ENCODE assay signal across 10 cellular contexts in genomic region chr4:183838987-183839712, GRCh38.
DNase-seq lines count a peak whose midpoint lies in the region; ATAC-seq, FAIRE-seq and TF ChIP-seq lines count a peak whose summit lies in the region.
"Had no signal": no experiment of that assay in that cellular context is flagged by ENCODE, and none has a peak within 500 bp of the region (broad histone marks: within the 10 kb centered on the region; RNA-seq: fewer than 3 reads in every experiment).

No MANE protein-coding gene starts in this region.

- H3K4me1 ChIP-seq in keratinocyte (ENCODE audit: control insufficient read depth, extremely low read depth, insufficient read depth, low read length), result peaks cover 7% of the 10 kb centered on the region

- no peaks in the 10 kb centered on the region for H3K79me2 ChIP-seq in keratinocyte (ENCODE audit: control insufficient read depth, insufficient read depth, low read length)

- no peak overlapping the region for H3K4me2 ChIP-seq in keratinocyte (ENCODE audit: control insufficient read depth, extremely low read depth, insufficient read depth, low read depth, low read length)

- H3K27me3 Mint-ChIP-seq in activated naive CD8-positive, alpha-beta T cell treated with anti-CD3 and anti-CD28 coated beads for 36 hours, result peaks cover 4% of the 10 kb centered on the region

- in situ Hi-C loops in astrocyte of the cerebellum (cut with HindIII; ENCODE audit: low sequenced_read_pairs), result no loop called here

- no peak for DNase-seq in AG04450 (ENCODE audit: low read depth, low spot score)
- peak; percentile 14 for DNase-seq in Jurkat, Clone E6-1 (ENCODE audit: low read depth, low spot score)
- DNase-seq in astrocyte of the cerebellum (ENCODE audit: low read depth), result peak; percentile 5
- DNase-seq in keratinocyte (ENCODE audit: low read depth, low spot score), result no peak
- DNase-seq in stimulated activated naive CD4-positive, alpha-beta T cell treated with Interleukin-2 at 50 U/mL for 16 hours (lab: John Stamatoyannopoulos, UW), result no peak
- DNase-seq in activated naive CD8-positive, alpha-beta T cell treated with anti-CD3 and anti-CD28 coated beads for 36 hours, result no peak
- DNase-seq: ovary, stomach had no signal

- no peak for ATAC-seq in GM19452 (IDR thresholded peaks at IDR 0.05; ENCODE audit: unreplicated experiment)
- no peak for ATAC-seq in GM21723 (IDR thresholded peaks at IDR 0.05; ENCODE audit: unreplicated experiment)

- no peak overlapping the region for H3K4me3 Mint-ChIP-seq in activated naive CD8-positive, alpha-beta T cell treated with anti-CD3 and anti-CD28 coated beads for 36 hours

- no peaks in the 10 kb centered on the region for H3K36me3 ChIP-seq in keratinocyte (ENCODE audit: control insufficient read depth in 2 of 2, extremely low read depth in 1 of 2, insufficient read depth in 2 of 2, low read length in 2 of 2)
- H3K36me3 ChIP-seq: ovary, stomach had no signal

- H3K9me3 ChIP-seq in AG04450 (ENCODE audit: control insufficient read depth, insufficient read depth, low read length) (no peaks in the 10 kb centered on the region), keratinocyte (ENCODE audit: control insufficient read depth, low read depth, low read length) (no peaks in the 10 kb centered on the region)
- H3K9me3 ChIP-seq: ovary, stomach had no signal

- H3K4me1 Mint-ChIP-seq in activated naive CD8-positive, alpha-beta T cell treated with anti-CD3 and anti-CD28 coated beads for 36 hours, result no peaks in the 10 kb centered on the region

- H3K27ac ChIP-seq in AG04450 (ENCODE audit: low read depth, low read length), result no peak overlapping the region
- H3K27ac ChIP-seq in keratinocyte (ENCODE audit: control insufficient read depth, insufficient read depth, low read length), result no peak overlapping the region
- H3K27ac ChIP-seq: ovary, stomach had no signal

- TF ChIP-seq CTCF in AG04450 (IDR thresholded peaks at IDR 0.05; ENCODE audit: low read depth, low read length) (peak; percentile 25; the same call in 1 of the 2 replicates), astrocyte of the cerebellum (IDR thresholded peaks at IDR 0.05; ENCODE audit: low read depth, low read length, missing control alignments) (peak; percentile 13), keratinocyte (optimal IDR thresholded peaks at IDR 0.05 in 1 of 3, IDR thresholded peaks at IDR 0.05 in 1 of 3, conservative IDR thresholded peaks at IDR 0.05 in 1 of 3; ENCODE audit: extremely low read depth in 1 of 3, insufficient read depth in 2 of 3, low read length in 3 of 3) (peak in 2 of 3 experiments; percentile 4 to 40)

- H3K4me3 ChIP-seq in AG04450 (ENCODE audit: low read depth, low read length), result no peak overlapping the region
- no peak overlapping the region for H3K4me3 ChIP-seq in Jurkat, Clone E6-1 (ENCODE audit: low read length)
- no peak overlapping the region for H3K4me3 ChIP-seq in astrocyte of the cerebellum (ENCODE audit: low read depth, low read length)
- H3K4me3 ChIP-seq in keratinocyte (ENCODE audit: control insufficient read depth in 2 of 3, extremely low read depth in 1 of 3, insufficient read depth in 2 of 3, low read depth in 1 of 3, low read length in 3 of 3), result no peak overlapping the region
- H3K4me3 ChIP-seq: ovary, stomach had no signal

- no peaks in the 10 kb centered on the region for H3K9me1 ChIP-seq in keratinocyte (ENCODE audit: control insufficient read depth, extremely low read depth, insufficient read depth, low read length)

- POLR2A ChIA-PET in AG04450 (lab: Yijun Ruan, JAX), result no interaction called here

- H2AFZ ChIP-seq in keratinocyte (ENCODE audit: control insufficient read depth, low read length), result no peak overlapping the region

- H3K36me3 Mint-ChIP-seq in activated naive CD8-positive, alpha-beta T cell treated with anti-CD3 and anti-CD28 coated beads for 36 hours, result no peaks in the 10 kb centered on the region

- H4K20me1 ChIP-seq in keratinocyte (ENCODE audit: control insufficient read depth, extremely low read depth, insufficient read depth, low read length), result no peaks in the 10 kb centered on the region

- no peak overlapping the region for H3K27ac Mint-ChIP-seq in activated naive CD8-positive, alpha-beta T cell treated with anti-CD3 and anti-CD28 coated beads for 36 hours

- H3K27me3 ChIP-seq in AG04450 (ENCODE audit: control insufficient read depth, insufficient read depth, low read length) (peaks cover 2% of the 10 kb centered on the region), keratinocyte (ENCODE audit: control insufficient read depth, extremely low read depth, insufficient read depth, low read length) (no peaks in the 10 kb centered on the region)
- H3K27me3 ChIP-seq: ovary had no signal

- no peaks in the 10 kb centered on the region for H3K9me3 Mint-ChIP-seq in activated naive CD8-positive, alpha-beta T cell treated with anti-CD3 and anti-CD28 coated beads for 36 hours

- no peak overlapping the region for H3K9ac ChIP-seq in keratinocyte (ENCODE audit: control insufficient read depth, extremely low read depth, insufficient read depth, low read length)

- dilution Hi-C loops in keratinocyte (cut with MboI; ENCODE audit: extremely low pct_ligation_motif_present, low sequenced_read_pairs), result no loop called here

- CTCF ChIA-PET in AG04450 (lab: Charles Lee), result interaction anchor here (1.0 kb wide), 1 partner anchor 330 kb away, joined by 3 read pairs; no protein-coding TSS in a partner anchor

- peak; percentile 71 for FAIRE-seq in keratinocyte (lab: Jason Lieb, UNC)

Comparison
In these comparisons a context has a peak if more than half of its experiments do, and no peak if none do; other contexts are left out.
1. DNase-seq: peak in Jurkat, Clone E6-1 (single experiment) and astrocyte of the cerebellum (single experiment); none in AG04450 (single experiment), keratinocyte (single experiment), stimulated activated naive CD4-positive, alpha-beta T cell treated with Interleukin-2 at 50 U/mL for 16 hours (single experiment) and activated naive CD8-positive, alpha-beta T cell treated with anti-CD3 and anti-CD28 coated beads for 36 hours (single experiment).
2. Peak in every context shown above with its lines, with median percentiles within 50 percentile points of each other: CTCF ChIP-seq.